ENCODE assay signal across 1 cellular context in genomic region chr9:134132208-134132870, GRCh38.
TF ChIP-seq lines count a peak whose summit lies in the region.

No MANE protein-coding gene starts in this region.

TF ChIP-seq in IMR-90, 13 proteins besides CTCF, POLR2A, EP300 and RAD21:
- no peak for TF ChIP-seq NFE2L2 (IDR thresholded peaks at IDR 0.05; ENCODE audit: low read depth, low read length)
- no peak for TF ChIP-seq FOS (IDR thresholded peaks at IDR 0.05; ENCODE audit: low read depth, low read length)
TF ChIP-seq in IMR-90: peak in this region for 0.
